ENCODE assay signal across 8 cellular contexts in genomic region chr3:186930143-186930638, GRCh38. TPM values are rescaled to one million over a fixed set of nuclear protein-coding genes. Genes with fewer than 3 reads are reported as not detected.
A peak's percentile ranks its signal among the peaks of the same experiment; 100 is the strongest.
DNase-seq lines count a peak whose midpoint lies in the region; TF ChIP-seq lines count a peak whose summit lies in the region.

Gene ST6GAL1 (plus strand): TSS chr3:186930526. CDS start chr3:187042704, 112,178 bp downstream.

- intact Hi-C loops in lower leg skin (cut with DNase I; ENCODE audit: low total_unique reads), result no loop called here

- 0 out of 2 replicates have a peak, but pooled peaks cover 2% of the 10 kb centered on the region for H3K36me3 Mint-ChIP-seq in HFFc6 (ENCODE audit: low read depth)

- peak; percentile 68 for TF ChIP-seq CTCF in GM12872 (IDR thresholded peaks at IDR 0.05; ENCODE audit: insufficient read depth, low read depth, low read length)
- TF ChIP-seq CTCF in HFFc6 (IDR thresholded peaks at IDR 0.05), result peak; percentile 59
- no peak for TF ChIP-seq CTCF in lower leg skin (IDR thresholded peaks at IDR 0.05)

- H3K27me3 Mint-ChIP-seq in HFFc6 (ENCODE audit: insufficient read depth), result peaks cover 12% of the 10 kb centered on the region

- peak within 1 kb of the TSS; percentile 26; the same call in 1 of the 2 replicates for H3K27ac Mint-ChIP-seq in HFFc6

- H3K4me3 Mint-ChIP-seq in HFFc6, result peak within 1 kb of the TSS; percentile 92

- DNase-seq in HFFc6 (no peak), NCI-H2171 treated with DMSO at 0.1 percent for 48 hours (lab: John Stamatoyannopoulos, UW) (peak; percentile 63), ecto neural progenitor cell (ENCODE audit: low spot score) (peak; percentile 87), lower leg skin (ENCODE audit: low spot score in 2 of 2) (peak; percentile 37 to 90), NCI-H2081 (lab: John Stamatoyannopoulos, UW) (no peak)
- peak; percentile 73 to 81 for DNase-seq in activated CD4-positive, alpha-beta T cell treated with anti-CD3 and anti-CD28 coated beads, Interleukin-2, amount 50 U/mL, for 48 hours
- peak; percentile 33 to 75 (median 43) for DNase-seq in stimulated activated CD4-positive, alpha-beta T cell treated with anti-CD3 and anti-CD28 coated beads, TNF-alpha, amount 100 ng/mL, for 24 hours (ENCODE audit: low read depth in 3 of 3)

- no peak for TF ChIP-seq POLR2A in lower leg skin (IDR thresholded peaks at IDR 0.05)

- no peaks in the 10 kb centered on the region for H3K9me3 Mint-ChIP-seq in HFFc6

- WGBS in lower leg skin, 2 donors, result 1 to 2% methylated on average over 38 of the region's 38 CpGs

- H3K4me3 ChIP-seq in lower leg skin (ENCODE audit: low read depth, poor library complexity, severe bottlenecking), result peak within 1 kb of the TSS; percentile 51

- H3K4me1 Mint-ChIP-seq in HFFc6 (ENCODE audit: low read depth), result peaks cover 26% of the 10 kb centered on the region

RNA-seq across cellular contexts. Expression of gene ST6GAL1, which starts in this region (rescaled TPM):
- 1 to 10 TPM in 5 of 6 experiments, under 1 TPM in 1; 0.88 to 2.6 (median 1.9) TPM for total RNA-seq in HFFc6 (2021; fragmentation: NEBNext Ultra II Directional; extraction: Animal tissue kit (Norgen Biotek cat#: 25700))
- total RNA-seq in lower leg skin, result 10 to 100 TPM; 12.8 to 44.5 (median 25.2) TPM

Comparison
In these comparisons a context has a peak if more than half of its experiments do, and no peak if none do; other contexts are left out.
1. CTCF ChIP-seq: peak in GM12872 (single experiment) and HFFc6 (single experiment); none in lower leg skin (0 of 3).
2. DNase-seq: peak in NCI-H2171 treated with DMSO at 0.1 percent for 48 hours (single experiment), activated CD4-positive, alpha-beta T cell treated with anti-CD3 and anti-CD28 coated beads, Interleukin-2, amount 50 U/mL, for 48 hours (2 of 2), ecto neural progenitor cell (single experiment), lower leg skin (2 of 2) and stimulated activated CD4-positive, alpha-beta T cell treated with anti-CD3 and anti-CD28 coated beads, TNF-alpha, amount 100 ng/mL, for 24 hours (3 of 3); none in HFFc6 (single experiment) and NCI-H2081 (0 of 2).